ENCODE assay signal across 8 cellular contexts in genomic region chr9:36036253-36036779, GRCh38. TPM values are rescaled to one million over a fixed set of nuclear protein-coding genes. Genes with fewer than 3 reads are reported as not detected.
DNase-seq lines count a peak whose midpoint lies in the region; ATAC-seq and TF ChIP-seq lines count a peak whose summit lies in the region.

No MANE protein-coding gene starts in this region.

- TF ChIP-seq CTCF in AG10803 (conservative IDR thresholded peaks at IDR 0.05; ENCODE audit: low read length) (no peak), KMS-11 (conservative IDR thresholded peaks at IDR 0.05; ENCODE audit: low read depth, low read length) (no peak), coronary artery (IDR thresholded peaks at IDR 0.05) (no peak)

- H3K4me1 ChIP-seq in KMS-11 (ENCODE audit: low read depth, poor library complexity, severe bottlenecking) = peaks cover 13% of the 10 kb centered on the region
- H3K4me1 ChIP-seq in naive thymus-derived CD4-positive, alpha-beta T cell (ENCODE audit: control insufficient read depth in 2 of 2, insufficient read depth in 2 of 2, low read length in 2 of 2) = peaks cover 0 to 24% of the 10 kb centered on the region in 2 donors

- no peaks in the 10 kb centered on the region for H4K20me1 ChIP-seq in KMS-11 (ENCODE audit: insufficient read depth)

- H3K4me3 ChIP-seq in AG10803 (ENCODE audit: low read length) (peak overlapping the region; percentile 31), KMS-11 (IDR thresholded peaks at IDR 0.05; ENCODE audit: insufficient read depth, low read depth, low read length) (no peak overlapping the region), coronary artery (peak overlapping the region; percentile 83)
- peak overlapping the region; percentile 69 for H3K4me3 ChIP-seq in naive thymus-derived CD4-positive, alpha-beta T cell (ENCODE audit: low read length)

- H3K4me1 Mint-ChIP-seq in naive thymus-derived CD4-positive, alpha-beta T cell = peaks cover 21 to 43% (median 40%) of the 10 kb centered on the region in 7 donors

- peak overlapping the region; percentile 80 to 96 (median 87) for H3K4me3 Mint-ChIP-seq in naive thymus-derived CD4-positive, alpha-beta T cell

- peak overlapping the region in 6 of 9 donors; percentile 25 to 82 (median 69) for H3K27ac Mint-ChIP-seq in naive thymus-derived CD4-positive, alpha-beta T cell

- intact Hi-C loops in naive thymus-derived CD4-positive, alpha-beta T cell (cut with micrococcal nuclease) = loop anchor here in 1 of 2 donors (1.0 to 5.0 kb wide), 4 partner anchors 56 to 289 kb away; partner anchors contain the start of genes CCIN, CLTA, GBA2 and RGP1

- peaks cover 0 to 3% (median 0%) of the 10 kb centered on the region in 5 donors for H3K36me3 Mint-ChIP-seq in naive thymus-derived CD4-positive, alpha-beta T cell

- CTCF ChIA-PET in naive thymus-derived CD4-positive, alpha-beta T cell (lab: Charles Lee) = interaction anchor here (0.9 kb wide), 1 partner anchor 133 kb away, joined by 3 read pairs; no protein-coding TSS in a partner anchor

- peak overlapping the region; percentile 99 for H2AFZ ChIP-seq in KMS-11 (ENCODE audit: low read depth)

- H3K27ac ChIP-seq in KMS-11 (no peak overlapping the region), coronary artery (peak overlapping the region; percentile 86 to 92)
- H3K27ac ChIP-seq in naive thymus-derived CD4-positive, alpha-beta T cell (ENCODE audit: low read depth, low read length) = peak overlapping the region; percentile 72

- no peaks in the 10 kb centered on the region for H3K9me3 Mint-ChIP-seq in naive thymus-derived CD4-positive, alpha-beta T cell

- POLR2A ChIA-PET in naive thymus-derived CD4-positive, alpha-beta T cell (lab: Charles Lee) = no interaction called here

- H3K79me2 ChIP-seq in KMS-11 (ENCODE audit: insufficient read depth, low read depth) = no peaks in the 10 kb centered on the region

- H3K27me3 Mint-ChIP-seq in naive thymus-derived CD4-positive, alpha-beta T cell = peaks cover 0 to 28% (median 0%) of the 10 kb centered on the region in 5 donors

- no peaks in the 10 kb centered on the region for H3K9me3 ChIP-seq in naive thymus-derived CD4-positive, alpha-beta T cell (ENCODE audit: control insufficient read depth in 2 of 3, low read length in 3 of 3)

- no peak for ATAC-seq in naive thymus-derived CD4-positive, alpha-beta T cell

- H3K4me2 ChIP-seq in KMS-11 = peak overlapping the region; percentile 78; the same call in 1 of the 2 replicates

- DNase-seq in AG10803 (ENCODE audit: low read depth) = no peak
- no peak for DNase-seq in coronary artery (ENCODE audit: low spot score)
- no peak for DNase-seq in naive thymus-derived CD4-positive, alpha-beta T cell
- DNase-seq in LoVo (ENCODE audit: low spot score) = no peak
- DNase-seq in SHP77 treated with DMSO at 0.1 percent for 48 hours (lab: John Stamatoyannopoulos, UW) = no peak
- no peak for DNase-seq in NCI-H1417 (lab: John Stamatoyannopoulos, UW)
- no peak for DNase-seq in NCI-H187 (lab: John Stamatoyannopoulos, UW)

- no peaks in the 10 kb centered on the region for H3K27me3 ChIP-seq in KMS-11 (ENCODE audit: insufficient read depth, low read depth)
- no peaks in the 10 kb centered on the region for H3K27me3 ChIP-seq in naive thymus-derived CD4-positive, alpha-beta T cell (ENCODE audit: control insufficient read depth in 2 of 2, insufficient read depth in 2 of 2, low read length in 2 of 2)

- H3K36me3 ChIP-seq in KMS-11 (ENCODE audit: insufficient read depth) = no peaks in the 10 kb centered on the region
- peaks cover 0 to 7% (median 0%) of the 10 kb centered on the region in 3 experiments for H3K36me3 ChIP-seq in naive thymus-derived CD4-positive, alpha-beta T cell (ENCODE audit: control insufficient read depth in 2 of 3, insufficient read depth in 3 of 3, low read length in 3 of 3)

- no peak overlapping the region; the same call in 1 of the 2 replicates for H3K9ac ChIP-seq in KMS-11

RNA-seq across cellular contexts. Expression of gene RECK, which starts 0.4 kb away (rescaled TPM):
- total RNA-seq in naive thymus-derived CD4-positive, alpha-beta T cell = 10 to 100 TPM in 3 of 5 experiments, 1 to 10 TPM in 2; 7.4 to 16.7 (median 13.3) TPM
- polyA plus RNA-seq in naive thymus-derived CD4-positive, alpha-beta T cell = 10 to 100 TPM; 23.7 to 26.2 TPM
